Comparison of ENCODE assay signal across 8 cellular contexts in the genomic region with DNA sequence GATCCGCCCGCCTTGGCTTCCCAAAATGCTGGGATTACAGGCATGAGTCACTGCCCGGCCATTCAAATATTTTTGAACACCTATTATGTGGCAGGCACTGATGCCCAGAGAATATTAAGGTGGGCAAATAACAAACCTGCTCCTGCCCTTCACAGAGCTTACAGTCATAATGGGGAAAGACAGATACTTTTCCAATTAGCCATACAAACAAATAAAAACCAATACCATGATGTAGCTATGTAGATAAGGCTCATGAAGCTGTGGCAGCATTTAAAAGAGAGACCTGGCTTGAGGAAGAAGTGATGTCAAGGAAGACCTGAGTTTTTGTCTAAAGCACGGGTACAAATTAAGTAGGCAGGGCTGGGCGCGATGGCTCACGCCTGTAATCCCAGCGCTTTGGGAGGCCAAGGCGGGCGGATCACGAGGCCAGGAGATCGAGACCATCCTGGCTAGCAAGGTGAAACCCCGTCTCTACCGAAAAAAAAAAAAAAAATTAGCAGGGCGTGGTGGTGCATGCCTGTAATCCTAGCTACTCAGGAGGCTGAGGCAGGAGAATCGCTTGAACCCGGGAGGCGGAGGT. TPM values are rescaled to one million over a fixed set of nuclear protein-coding genes. Genes with fewer than 3 reads are reported as not detected.
DNase-seq lines count a peak whose midpoint lies in the region; ATAC-seq and TF ChIP-seq lines count a peak whose summit lies in the region.
"Not testable (repeated sequence)": the region's sequence is repeated elsewhere in the genome, so short reads cannot be mapped to it uniquely, and the experiment has no call there.

No MANE protein-coding gene starts in this region.

- CTCF ChIA-PET in BJ (lab: Yijun Ruan, JAX) (interaction anchor here (1.7 kb wide), 1 partner anchor 37 kb away, joined by 4 read pairs; no protein-coding TSS in a partner anchor), HCT116 (lab: Charles Lee) (interaction anchor here (1.3 kb wide), 1 partner anchor 168 kb away, joined by 5 read pairs; no protein-coding TSS in a partner anchor)
- CTCF ChIA-PET in RWPE1 (lab: Yijun Ruan, JAX) = not testable (repeated sequence)

- H3K9ac ChIP-seq in HCT116 (ENCODE audit: low read length) = not testable (repeated sequence)

- not testable (repeated sequence) for H3K9me3 Mint-ChIP-seq in activated T-cell treated with anti-CD3 and anti-CD28 coated beads, Interleukin-2, amount 50 U/mL, for 72 hours; central memory CD8-positive, alpha-beta T cell; nephron progenitor cell; stimulated activated naive CD8-positive, alpha-beta T cell treated with anti-CD3 and anti-CD28 coated beads, Interleukin-15, Interleukin-2, amounts not matched to agents 100 ng/mL and 50 ng/mL, for 24 hours

- peaks cover 11% of the 10 kb centered on the region for H3K36me3 ChIP-seq in BJ (ENCODE audit: control insufficient read depth, insufficient read depth, low read length)
- H3K36me3 ChIP-seq in HCT116 (ENCODE audit: control insufficient read depth in 1 of 2, insufficient read depth in 2 of 2, low read length in 2 of 2) = peaks cover 5 to 12% of the 10 kb centered on the region in 2 experiments; a peak in 2 of 4 replicates

- DNase-seq in BJ (ENCODE audit: low read depth); HCT116 (ENCODE audit: low read depth, low spot score); RWPE1 (ENCODE audit: low spot score); activated T-cell treated with anti-CD3 and anti-CD28 coated beads, Interleukin-2, amount 50 U/mL, for 72 hours; central memory CD8-positive, alpha-beta T cell (ENCODE audit: low spot score in 2 of 2); foreskin fibroblast; nephron progenitor cell: not testable (repeated sequence)

- not testable (repeated sequence) for H3K9me2 ChIP-seq in HCT116 (ENCODE audit: insufficient read depth)

- peak overlapping the region; percentile 96; the same call in 1 of the 2 replicates for H3K4me3 ChIP-seq in BJ (ENCODE audit: low read depth, low read length)
- peak overlapping the region; percentile 84 to 93 for H3K4me3 ChIP-seq in HCT116 (replicated peaks in 1 of 2; ENCODE audit: low read depth in 1 of 2, low read length in 2 of 2)
- peak overlapping the region; percentile 63 to 97 for H3K4me3 ChIP-seq in foreskin fibroblast (ENCODE audit: low read depth in 1 of 2, low read length in 2 of 2)

- H3K4me1 Mint-ChIP-seq in activated T-cell treated with anti-CD3 and anti-CD28 coated beads, Interleukin-2, amount 50 U/mL, for 72 hours (ENCODE audit: low read depth) = peaks cover 35% of the 10 kb centered on the region
- peaks cover 46% of the 10 kb centered on the region for H3K4me1 Mint-ChIP-seq in central memory CD8-positive, alpha-beta T cell
- H3K4me1 Mint-ChIP-seq in nephron progenitor cell = peaks cover 33% of the 10 kb centered on the region
- peaks cover 35% of the 10 kb centered on the region for H3K4me1 Mint-ChIP-seq in stimulated activated naive CD8-positive, alpha-beta T cell treated with anti-CD3 and anti-CD28 coated beads, Interleukin-15, Interleukin-2, amounts not matched to agents 100 ng/mL and 50 ng/mL, for 24 hours (ENCODE audit: low read depth)

- not testable (repeated sequence) for TF ChIP-seq POLR2A in HCT116 (IDR thresholded peaks at IDR 0.05; ENCODE audit: borderline replicate concordance, extremely low read depth, insufficient read depth, insufficient read length)

- H3K27me3 ChIP-seq in BJ (ENCODE audit: control insufficient read depth, insufficient read depth, low read length); HCT116 (ENCODE audit: insufficient read depth, low read length): not testable (repeated sequence)

- H3K79me2 ChIP-seq in HCT116 (ENCODE audit: insufficient read depth, low read length) = peaks cover 26% of the 10 kb centered on the region

- peak overlapping the region; percentile 32 for H3K27ac Mint-ChIP-seq in activated T-cell treated with anti-CD3 and anti-CD28 coated beads, Interleukin-2, amount 50 U/mL, for 72 hours
- H3K27ac Mint-ChIP-seq in central memory CD8-positive, alpha-beta T cell (ENCODE audit: low read depth); nephron progenitor cell: not testable (repeated sequence)
- H3K27ac Mint-ChIP-seq in stimulated activated naive CD8-positive, alpha-beta T cell treated with anti-CD3 and anti-CD28 coated beads, Interleukin-15, Interleukin-2, amounts not matched to agents 100 ng/mL and 50 ng/mL, for 24 hours = peak overlapping the region; percentile 61

- BruUV-seq in HCT116 (replicated peaks; lab: Mats Ljungman, UMichigan) = not testable (repeated sequence)

- not testable (repeated sequence) for H3K9me3 ChIP-seq in HCT116 (ENCODE audit: control insufficient read depth in 1 of 2, insufficient read depth in 1 of 2, low read depth in 1 of 2, low read length in 2 of 2)

- RAD21 ChIA-PET in HCT116 (lab: Charles Lee; ENCODE audit: low non-redundant PET in 1 of 2, low total read pairs in 2 of 2, uncharacterized antibody in 2 of 2, unreplicated experiment in 2 of 2) = not testable (repeated sequence)

- H4K20me1 ChIP-seq in HCT116 (ENCODE audit: insufficient read depth) = not testable (repeated sequence)

- not testable (repeated sequence) for ATAC-seq in HCT116; activated T-cell treated with anti-CD3 and anti-CD28 coated beads, Interleukin-2, amount 50 U/mL, for 72 hours (replicated peaks in 1 of 2); central memory CD8-positive, alpha-beta T cell (replicated peaks; ENCODE audit: extremely low read depth, poor library complexity, severe bottlenecking)

- H3K27ac ChIP-seq in HCT116 (ENCODE audit: low read depth, low read length) = not testable (repeated sequence)
- H3K27ac ChIP-seq in RWPE1 = peak overlapping the region; percentile 26

- H3K27me3 Mint-ChIP-seq in activated T-cell treated with anti-CD3 and anti-CD28 coated beads, Interleukin-2, amount 50 U/mL, for 72 hours (ENCODE audit: low read depth); central memory CD8-positive, alpha-beta T cell; nephron progenitor cell (ENCODE audit: low read depth, poor library complexity); stimulated activated naive CD8-positive, alpha-beta T cell treated with anti-CD3 and anti-CD28 coated beads, Interleukin-15, Interleukin-2, amounts not matched to agents 100 ng/mL and 50 ng/mL, for 24 hours: not testable (repeated sequence)

- peak overlapping the region; percentile 71 for H3K4me2 ChIP-seq in HCT116 (ENCODE audit: low read length)

- intact Hi-C loops in HCT116 (cut with micrococcal nuclease) = not testable (repeated sequence)

- POLR2A ChIA-PET in BJ (lab: Charles Lee); RWPE1 (lab: Yijun Ruan, JAX; ENCODE audit: low non-redundant PET): not testable (repeated sequence)
- POLR2A ChIA-PET in HCT116 (lab: Charles Lee) = interaction anchor here (0.7 kb wide), 1 partner anchor 36 kb away, joined by 3 read pairs; no protein-coding TSS in a partner anchor

- H3K4me1 ChIP-seq in HCT116 (ENCODE audit: control insufficient read depth in 1 of 2, insufficient read depth in 2 of 2, low read length in 2 of 2) = peaks cover 7 to 22% of the 10 kb centered on the region in 2 experiments

- TF ChIP-seq RAD21 in HCT116 (IDR thresholded peaks at IDR 0.05; ENCODE audit: low read depth) = not testable (repeated sequence)

- H3K4me3 Mint-ChIP-seq in activated T-cell treated with anti-CD3 and anti-CD28 coated beads, Interleukin-2, amount 50 U/mL, for 72 hours = peak overlapping the region; percentile 88 to 96
- peak overlapping the region; percentile 91 for H3K4me3 Mint-ChIP-seq in central memory CD8-positive, alpha-beta T cell
- peak overlapping the region; percentile 94 for H3K4me3 Mint-ChIP-seq in nephron progenitor cell
- H3K4me3 Mint-ChIP-seq in stimulated activated naive CD8-positive, alpha-beta T cell treated with anti-CD3 and anti-CD28 coated beads, Interleukin-15, Interleukin-2, amounts not matched to agents 100 ng/mL and 50 ng/mL, for 24 hours = peak overlapping the region; percentile 89

- H2AFZ ChIP-seq in HCT116 (ENCODE audit: low read depth, low read length, poor library complexity, severe bottlenecking) = not testable (repeated sequence)

- H3K36me3 Mint-ChIP-seq in activated T-cell treated with anti-CD3 and anti-CD28 coated beads, Interleukin-2, amount 50 U/mL, for 72 hours (ENCODE audit: insufficient read depth in 2 of 2); nephron progenitor cell (ENCODE audit: low read depth): not testable (repeated sequence)
- peaks cover 33% of the 10 kb centered on the region for H3K36me3 Mint-ChIP-seq in central memory CD8-positive, alpha-beta T cell (ENCODE audit: insufficient read depth)
- H3K36me3 Mint-ChIP-seq in stimulated activated naive CD8-positive, alpha-beta T cell treated with anti-CD3 and anti-CD28 coated beads, Interleukin-15, Interleukin-2, amounts not matched to agents 100 ng/mL and 50 ng/mL, for 24 hours (ENCODE audit: low read depth) = peaks cover 25% of the 10 kb centered on the region

- TF ChIP-seq CTCF in BJ (IDR thresholded peaks at IDR 0.05; ENCODE audit: insufficient read depth, low read depth, low read length); HCT116 (IDR thresholded peaks at IDR 0.05 in 2 of 3, conservative IDR thresholded peaks at IDR 0.05 in 1 of 3; ENCODE audit: borderline replicate concordance in 1 of 3, insufficient read depth in 1 of 3, low read depth in 2 of 3, low read length in 2 of 3); RWPE1 (conservative IDR thresholded peaks at IDR 0.05; ENCODE audit: low read depth); foreskin fibroblast (IDR thresholded peaks at IDR 0.05; ENCODE audit: low read depth, low read length); nephron progenitor cell (IDR thresholded peaks at IDR 0.05): not testable (repeated sequence)

RNA-seq across cellular contexts. Expression of a gene that starts 1.2 kb away (rescaled TPM):
- polyA plus RNA-seq in BJ (2011; rRNA removed) = 48.5 and 62.6 TPM in 2 replicates
- polyA minus RNA-seq in BJ (2011; rRNA and poly(A)+ RNA removed) = 44.8 and 55.4 TPM in 2 replicates
- total RNA-seq in HCT116 (2021; ENCODE audit: unreplicated experiment) = 68.6 TPM
- polyA plus RNA-seq in HCT116 (2012) = 61.7 and 63.2 TPM in 2 replicates
- 10 to 100 TPM; 77.7 to 81.7 TPM for total RNA-seq in activated T-cell treated with anti-CD3 and anti-CD28 coated beads, Interleukin-2, amount 50 U/mL, for 72 hours

RNA-seq across cellular contexts. Expression of a gene that starts 46.1 kb away (rescaled TPM):
- polyA plus RNA-seq in BJ (2011; rRNA removed) = 22.2 and 32.8 TPM in 2 replicates
- polyA minus RNA-seq in BJ (2011; rRNA and poly(A)+ RNA removed) = 37.4 and 40.1 TPM in 2 replicates
- total RNA-seq in HCT116 (2021; ENCODE audit: unreplicated experiment) = 27.0 TPM
- polyA plus RNA-seq in HCT116 (2012) = 20.6 TPM in 2 replicates
- total RNA-seq in activated T-cell treated with anti-CD3 and anti-CD28 coated beads, Interleukin-2, amount 50 U/mL, for 72 hours = 10 to 100 TPM; 37.8 to 40.7 TPM
